In the genomic region with DNA sequence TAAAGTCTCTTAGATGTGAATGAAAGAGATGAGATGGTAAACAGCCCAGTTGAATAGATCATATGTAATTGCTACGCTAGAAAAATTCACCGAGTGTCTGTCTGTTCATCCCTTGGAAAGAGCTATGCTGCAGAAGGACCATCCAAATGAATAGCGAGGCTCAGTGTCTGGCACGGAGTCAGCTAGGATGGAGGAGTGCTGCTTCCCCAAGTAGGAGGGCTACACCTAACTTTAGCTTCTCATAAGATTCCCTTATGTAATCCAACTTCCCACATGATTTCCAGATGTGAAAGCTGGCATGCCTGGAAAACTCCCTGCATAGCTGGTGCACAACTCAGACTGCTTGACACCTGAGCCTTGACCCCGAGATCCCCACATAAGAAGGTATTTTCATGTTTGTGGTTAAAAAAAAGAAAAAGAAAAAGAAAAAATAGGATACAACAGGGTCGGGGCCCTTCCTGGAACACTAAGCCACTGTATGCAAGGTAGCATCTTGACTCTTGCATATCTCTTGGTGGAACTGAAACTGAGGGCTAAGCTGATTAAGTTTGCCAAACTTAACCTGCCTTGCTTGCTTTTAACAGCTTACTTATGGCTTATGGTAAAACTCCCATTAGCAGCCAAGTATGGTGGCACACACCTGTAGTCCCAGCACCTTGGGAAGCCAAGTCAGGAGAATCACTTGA, we compare ENCODE assay signal across 24 cellular contexts.
DNase-seq lines count a peak whose midpoint lies in the region; ATAC-seq, FAIRE-seq and TF ChIP-seq lines count a peak whose summit lies in the region.
"Had no signal": no experiment of that assay in that cellular context is flagged by ENCODE, and none has a peak within 500 bp of the region (broad histone marks: within the 10 kb centered on the region; RNA-seq: fewer than 3 reads in every experiment).

No MANE protein-coding gene starts in this region.

- ATAC-seq in HG03558 (IDR thresholded peaks at IDR 0.05; ENCODE audit: extremely low read depth, unreplicated experiment) = peak; percentile 42
- ATAC-seq: activated CD4-positive, CD25-positive, alpha-beta regulatory T cell treated with anti-CD3 and anti-CD28 coated beads, Interleukin-2, amount 50 U/mL, for 24 hours; activated T-helper 17 cell treated with anti-CD3 and anti-CD28 coated beads, Interleukin-2, amount 50 U/mL, for 72 hours; foreskin keratinocyte; GM12878; stimulated activated naive CD8-positive, alpha-beta T cell treated with anti-CD3 and anti-CD28 coated beads, Interleukin-15, Interleukin-2, amounts not matched to agents 100 U/mL and 50 U/mL, for 24 hours had no signal

- no peak overlapping the region for H3K4me3 Mint-ChIP-seq in MCF 10A (ENCODE audit: unreplicated experiment)
- H3K4me3 Mint-ChIP-seq: activated naive CD8-positive, alpha-beta T cell treated with anti-CD3 and anti-CD28 coated beads, Interleukin-2, amount 10 ng/mL, durations not matched to agents 7 days and 5 days; activated T-helper 17 cell treated with anti-CD3 and anti-CD28 coated beads, Interleukin-2, amount 50 U/mL, for 72 hours; naive B cell had no signal

- WGBS in hepatocyte (ENCODE audit: low lambda C conversion rate, missing lambda C conversion rate) = 85% methylated on average over 6 of the region's 6 CpGs

- no peak overlapping the region for H3K4me2 ChIP-seq in hepatocyte
- H3K4me2 ChIP-seq: BLaER1 treated with 17β-estradiol and CSF1 and Interleukin-3, amounts not matched to agents 10 nM and 100 nM had no signal

- TF ChIP-seq POLR2A in breast epithelium (IDR thresholded peaks at IDR 0.05) = no peak

- no peak for TF ChIP-seq CTCF in MCF 10A (IDR thresholded peaks at IDR 0.05; ENCODE audit: unreplicated experiment)
- TF ChIP-seq CTCF in breast epithelium (IDR thresholded peaks at IDR 0.05) = no peak
- TF ChIP-seq CTCF in fibroblast of mammary gland (conservative IDR thresholded peaks at IDR 0.05; ENCODE audit: control insufficient read depth, insufficient read depth, low read depth, low read length) = no peak
- no peak for TF ChIP-seq CTCF in hepatocyte (IDR thresholded peaks at IDR 0.05; ENCODE audit: poor library complexity)

- H3K9me3 ChIP-seq in breast epithelium (no peaks in the 10 kb centered on the region), hepatocyte (ENCODE audit: low read depth) (no peaks in the 10 kb centered on the region)
- H3K9me3 ChIP-seq: transverse colon had no signal

- no peaks in the 10 kb centered on the region for H3K9me3 Mint-ChIP-seq in MCF 10A (ENCODE audit: unreplicated experiment)
- H3K9me3 Mint-ChIP-seq: activated T-helper 17 cell treated with anti-CD3 and anti-CD28 coated beads, Interleukin-2, amount 50 U/mL, for 72 hours; naive B cell had no signal

- peaks cover 93% of the 10 kb centered on the region for H3K27me3 Mint-ChIP-seq in MCF 10A (ENCODE audit: insufficient read depth, unreplicated experiment)
- H3K27me3 Mint-ChIP-seq: naive B cell had no signal

- H3K36me3 Mint-ChIP-seq in MCF 10A (ENCODE audit: insufficient read depth, unreplicated experiment) = no peaks in the 10 kb centered on the region
- H3K36me3 Mint-ChIP-seq: activated naive CD8-positive, alpha-beta T cell treated with anti-CD3 and anti-CD28 coated beads, Interleukin-2, amount 10 ng/mL, durations not matched to agents 7 days and 5 days; naive B cell had no signal

- H2AFZ ChIP-seq in hepatocyte = no peak overlapping the region

- no peak for FAIRE-seq in frontal cortex (lab: Jason Lieb, UNC)
- FAIRE-seq: GM12878 had no signal

- BruUV-seq in MCF 10A (replicated peaks; lab: Mats Ljungman, UMichigan) = no TSS peak

- H3K79me2 ChIP-seq in hepatocyte = no peaks in the 10 kb centered on the region

- no peaks in the 10 kb centered on the region for H4K20me1 ChIP-seq in hepatocyte (ENCODE audit: insufficient read depth, poor library complexity, severe bottlenecking)
- H4K20me1 ChIP-seq: BLaER1 treated with 17β-estradiol and CSF1 and Interleukin-3, amounts not matched to agents 10 nM and 100 nM had no signal

- POLR2A ChIA-PET in MCF 10A (lab: Yijun Ruan, JAX) = interaction anchor here (0.8 kb wide), 1 partner anchor 9 kb away, joined by 4 read pairs; no protein-coding TSS in a partner anchor

- no peak overlapping the region for H3K4me3 ChIP-seq in breast epithelium
- H3K4me3 ChIP-seq in fibroblast of mammary gland (ENCODE audit: control insufficient read depth, low read depth, low read length) = no peak overlapping the region
- H3K4me3 ChIP-seq in hepatocyte = no peak overlapping the region
- H3K4me3 ChIP-seq: BLaER1 treated with 17β-estradiol and CSF1 and Interleukin-3, amounts not matched to agents 10 nM and 100 nM; GM12878; transverse colon had no signal

- CTCF ChIA-PET in MCF 10A (lab: Yijun Ruan, JAX) = no interaction called here

- H3K27ac ChIP-seq in breast epithelium = no peak overlapping the region
- no peak overlapping the region for H3K27ac ChIP-seq in hepatocyte
- H3K27ac ChIP-seq: BLaER1 treated with 17β-estradiol and CSF1 and Interleukin-3, amounts not matched to agents 10 nM and 100 nM; foreskin keratinocyte; transverse colon had no signal

- H3K4me1 Mint-ChIP-seq in MCF 10A (ENCODE audit: insufficient read depth, unreplicated experiment) = no peaks in the 10 kb centered on the region
- H3K4me1 Mint-ChIP-seq: activated T-helper 17 cell treated with anti-CD3 and anti-CD28 coated beads, Interleukin-2, amount 50 U/mL, for 72 hours; naive B cell had no signal

- H3K27me3 ChIP-seq in breast epithelium (no peaks in the 10 kb centered on the region), hepatocyte (no peaks in the 10 kb centered on the region)
- H3K27me3 ChIP-seq: BLaER1 treated with 17β-estradiol and CSF1 and Interleukin-3, amounts not matched to agents 10 nM and 100 nM; foreskin keratinocyte; transverse colon had no signal

- H3K36me3 ChIP-seq in breast epithelium = no peaks in the 10 kb centered on the region
- H3K36me3 ChIP-seq in hepatocyte (replicated peaks; ENCODE audit: insufficient read depth, low read depth) = no peaks in the 10 kb centered on the region
- H3K36me3 ChIP-seq: BLaER1 treated with 17β-estradiol and CSF1 and Interleukin-3, amounts not matched to agents 10 nM and 100 nM; transverse colon had no signal

- intact Hi-C loops in MCF 10A (cut with micrococcal nuclease) = no loop called here
- intact Hi-C loops in breast epithelium (cut with DNase I; ENCODE audit: low total_unique reads) = no loop called here

- DNase-seq in MCF 10A (ENCODE audit: unreplicated experiment) (peak; percentile 33), breast epithelium (ENCODE audit: low spot score in 2 of 2) (no peak), fibroblast of mammary gland (ENCODE audit: low read depth) (peak; percentile 41), hepatocyte (ENCODE audit: low spot score) (no peak), hippocampal formation (lab: John Stamatoyannopoulos, UW) (no peak), frontal cortex (ENCODE audit: low spot score in 2 of 2) (no peak), ureter (ENCODE audit: low spot score) (no peak)
- DNase-seq: activated naive CD8-positive, alpha-beta T cell treated with anti-CD3 and anti-CD28 coated beads, Interleukin-2, amount 10 ng/mL, durations not matched to agents 7 days and 5 days; cortex of kidney; foreskin keratinocyte; GDM1; mesenchymal stem cell; naive B cell; NCI-H146; NCI-H2171 treated with DMSO at 0.1 percent for 48 hours; stimulated activated CD4-positive, alpha-beta T cell treated with anti-CD3 and anti-CD28 coated beads, Interleukin-2, amount 100 ng/mL, for 24 hours; stimulated activated naive CD8-positive, alpha-beta T cell treated with anti-CD3 and anti-CD28 coated beads, Interleukin-15, Interleukin-2, amounts not matched to agents 100 U/mL and 50 U/mL, for 24 hours; T-helper 9 cell; transverse colon had no signal

- no peaks in the 10 kb centered on the region for H3K9me2 ChIP-seq in hepatocyte (replicated peaks; ENCODE audit: insufficient read depth)

- no peaks in the 10 kb centered on the region for H3K4me1 ChIP-seq in breast epithelium
- H3K4me1 ChIP-seq in hepatocyte (ENCODE audit: insufficient read depth) = no peaks in the 10 kb centered on the region
- H3K4me1 ChIP-seq: foreskin keratinocyte, transverse colon had no signal

- no peak overlapping the region for H3K27ac Mint-ChIP-seq in MCF 10A (ENCODE audit: low read depth, unreplicated experiment)
- H3K27ac Mint-ChIP-seq: activated naive CD8-positive, alpha-beta T cell treated with anti-CD3 and anti-CD28 coated beads, Interleukin-2, amount 10 ng/mL, durations not matched to agents 7 days and 5 days; activated T-helper 17 cell treated with anti-CD3 and anti-CD28 coated beads, Interleukin-2, amount 50 U/mL, for 72 hours; naive B cell had no signal

Comparison
In these comparisons a context has a peak if more than half of its experiments do, and no peak if none do; other contexts are left out.
1. DNase-seq: peak in MCF 10A (single experiment) and fibroblast of mammary gland (single experiment); none in breast epithelium (0 of 2), hepatocyte (single experiment), hippocampal formation (0 of 2), frontal cortex (0 of 2) and ureter (single experiment).